In genomic region chr3:45215466-45215865, GRCh38 we compare ENCODE assay signal across 1 cellular context.
TF ChIP-seq lines count a peak whose summit lies in the region.

No MANE protein-coding gene starts in this region.

TF ChIP-seq in IMR-90, 13 proteins besides CTCF, POLR2A, EP300 and RAD21:
- no peak for TF ChIP-seq SMC3 (IDR thresholded peaks at IDR 0.05; ENCODE audit: low read depth, low read length)
- no peak for TF ChIP-seq RCOR1 (IDR thresholded peaks at IDR 0.05; ENCODE audit: insufficient replicate concordance, low read length)
